ENCODE assay signal across 18 cellular contexts in genomic region chr10:17479822-17480221, GRCh38. TPM values are rescaled to one million over a fixed set of nuclear protein-coding genes. Genes with fewer than 3 reads are reported as not detected.
DNase-seq lines count a peak whose midpoint lies in the region; ATAC-seq, FAIRE-seq and TF ChIP-seq lines count a peak whose summit lies in the region.
"Had no signal": no experiment of that assay in that cellular context is flagged by ENCODE, and none has a peak within 500 bp of the region (broad histone marks: within the 10 kb centered on the region; RNA-seq: fewer than 3 reads in every experiment).

No MANE protein-coding gene starts in this region.

- CTCF ChIA-PET in activated CD8-positive, alpha-beta memory T cell treated with anti-CD3 and anti-CD28 coated beads, Interleukin-2, amount 10 ng/mL, durations not matched to agents 7 days and 5 days (lab: Charles Lee): no interaction called here

- H3K27me3 Mint-ChIP-seq in astrocyte (ENCODE audit: low read depth, unreplicated experiment): peaks cover 5% of the 10 kb centered on the region
- H3K27me3 Mint-ChIP-seq in activated CD8-positive, alpha-beta memory T cell treated with anti-CD3 and anti-CD28 coated beads, Interleukin-2, amount 10 ng/mL, durations not matched to agents 7 days and 5 days: peaks cover 40% of the 10 kb centered on the region

- H3K36me3 Mint-ChIP-seq in astrocyte (ENCODE audit: low read depth, unreplicated experiment): no peaks in the 10 kb centered on the region
- no peaks in the 10 kb centered on the region for H3K36me3 Mint-ChIP-seq in activated CD8-positive, alpha-beta memory T cell treated with anti-CD3 and anti-CD28 coated beads, Interleukin-2, amount 10 ng/mL, durations not matched to agents 7 days and 5 days

- no peak overlapping the region for H3K9ac ChIP-seq in BLaER1
- H3K9ac ChIP-seq in astrocyte (ENCODE audit: low read length): no peak overlapping the region

- TF ChIP-seq CTCF in astrocyte (IDR thresholded peaks at IDR 0.05; ENCODE audit: insufficient read depth, low read depth, low read length): no peak

- no peaks in the 10 kb centered on the region for H3K79me2 ChIP-seq in astrocyte (ENCODE audit: insufficient read depth, low read length)

- no peak overlapping the region for H3K4me3 Mint-ChIP-seq in astrocyte (ENCODE audit: unreplicated experiment)
- H3K4me3 Mint-ChIP-seq in activated CD8-positive, alpha-beta memory T cell treated with anti-CD3 and anti-CD28 coated beads, Interleukin-2, amount 10 ng/mL, durations not matched to agents 7 days and 5 days: no peak overlapping the region

- H3K9me3 ChIP-seq in BLaER1: peaks cover 41% of the 10 kb centered on the region
- peaks cover 8% of the 10 kb centered on the region for H3K9me3 ChIP-seq in astrocyte (ENCODE audit: insufficient read depth, low read depth, low read length)

- peaks cover 9% of the 10 kb centered on the region; the same call in 1 of the 2 replicates for H3K36me3 ChIP-seq in BLaER1
- no peaks in the 10 kb centered on the region for H3K36me3 ChIP-seq in astrocyte (ENCODE audit: insufficient read depth, low read length)

- no peak for ATAC-seq in activated CD8-positive, alpha-beta memory T cell treated with anti-CD3 and anti-CD28 coated beads, Interleukin-2, amount 10 ng/mL, durations not matched to agents 7 days and 5 days

- H3K4me2 ChIP-seq in BLaER1 (peak overlapping the region; percentile 21), astrocyte (ENCODE audit: low read length) (no peak overlapping the region)

- in situ Hi-C loops in KBM-7 (cut with MboI; ENCODE audit: low pct_unique_long_range_greater_than_20kb, low sequenced_read_pairs): no loop called here

- peak; percentile 80 for DNase-seq in KBM-7
- DNase-seq in NOMO-1 treated with dmso at 0.1 percent for 144 hours (lab: John Stamatoyannopoulos, UW; ENCODE audit: unreplicated experiment): peak; percentile 77
- DNase-seq in astrocyte (ENCODE audit: low read depth): peak; percentile 50
- no peak for DNase-seq in activated CD8-positive, alpha-beta memory T cell treated with anti-CD3 and anti-CD28 coated beads, Interleukin-2, amount 10 ng/mL, durations not matched to agents 7 days and 5 days
- DNase-seq in NCI-H1417 (lab: John Stamatoyannopoulos, UW): no peak
- DNase-seq in NCI-H1105 treated with DMSO at 0.1 percent for 48 hours (lab: John Stamatoyannopoulos, UW): no peak
- no peak for DNase-seq in GM19240 (ENCODE audit: insufficient read length, low spot score)
- DNase-seq: DMS79 treated with DMSO at 0.1 percent for 48 hours, NCI-H1105, NCI-H187, NCI-H524, Right ventricle myocardium superior had no signal

- peaks cover 28% of the 10 kb centered on the region for H3K4me1 ChIP-seq in BLaER1
- H3K4me1 ChIP-seq in astrocyte (ENCODE audit: insufficient read depth, low read length): no peaks in the 10 kb centered on the region

- no peak for FAIRE-seq in astrocyte (lab: Jason Lieb, UNC)
- FAIRE-seq: GM19239, RCC 7860 had no signal

- no peaks in the 10 kb centered on the region for H3K9me3 Mint-ChIP-seq in astrocyte (ENCODE audit: unreplicated experiment)
- H3K9me3 Mint-ChIP-seq in activated CD8-positive, alpha-beta memory T cell treated with anti-CD3 and anti-CD28 coated beads, Interleukin-2, amount 10 ng/mL, durations not matched to agents 7 days and 5 days (ENCODE audit: low read depth): no peaks in the 10 kb centered on the region

- H3K27me3 ChIP-seq in BLaER1 (no peaks in the 10 kb centered on the region), astrocyte (ENCODE audit: insufficient read depth, low read length) (no peaks in the 10 kb centered on the region)

- no peak overlapping the region for H3K27ac ChIP-seq in BLaER1
- no peak overlapping the region for H3K27ac ChIP-seq in astrocyte (ENCODE audit: low read depth, low read length)
- H3K27ac ChIP-seq: C4-2B had no signal

- no peak overlapping the region for H2AFZ ChIP-seq in astrocyte (ENCODE audit: low read depth, low read length)

- H3K27ac Mint-ChIP-seq in astrocyte (ENCODE audit: unreplicated experiment): no peak overlapping the region
- H3K27ac Mint-ChIP-seq in activated CD8-positive, alpha-beta memory T cell treated with anti-CD3 and anti-CD28 coated beads, Interleukin-2, amount 10 ng/mL, durations not matched to agents 7 days and 5 days: no peak overlapping the region

- H4K20me1 ChIP-seq in BLaER1: no peaks in the 10 kb centered on the region
- H4K20me1 ChIP-seq in astrocyte (ENCODE audit: insufficient read depth, low read length): no peaks in the 10 kb centered on the region

- H3K4me3 ChIP-seq in BLaER1: no peak overlapping the region
- H3K4me3 ChIP-seq in astrocyte (ENCODE audit: insufficient read depth, low read depth, low read length): no peak overlapping the region

- no peaks in the 10 kb centered on the region for H3K4me1 Mint-ChIP-seq in astrocyte (ENCODE audit: low read depth, unreplicated experiment)
- H3K4me1 Mint-ChIP-seq in activated CD8-positive, alpha-beta memory T cell treated with anti-CD3 and anti-CD28 coated beads, Interleukin-2, amount 10 ng/mL, durations not matched to agents 7 days and 5 days: no peaks in the 10 kb centered on the region

RNA-seq across cellular contexts. Expression of gene ST8SIA6, which starts 25.4 kb away (rescaled TPM):
- 0.12 TPM in 1 of 2 replicates, not detected in the other for total RNA-seq in astrocyte
- total RNA-seq in activated CD8-positive, alpha-beta memory T cell treated with anti-CD3 and anti-CD28 coated beads, Interleukin-2, amount 10 ng/mL, durations not matched to agents 7 days and 5 days: not detected
- total RNA-seq: H4, OCI-LY7 had no signal

Comparison
In these comparisons a context has a peak if more than half of its experiments do, and no peak if none do; other contexts are left out.
1. DNase-seq: peak in KBM-7 (single experiment), NOMO-1 treated with dmso at 0.1 percent for 144 hours (single experiment) and astrocyte (single experiment); none in activated CD8-positive, alpha-beta memory T cell treated with anti-CD3 and anti-CD28 coated beads, Interleukin-2, amount 10 ng/mL, durations not matched to agents 7 days and 5 days (single experiment), NCI-H1417 (0 of 3), NCI-H1105 treated with DMSO at 0.1 percent for 48 hours (single experiment) and GM19240 (single experiment).